Comparison of ENCODE assay signal across 3 cellular contexts in the genomic region with DNA sequence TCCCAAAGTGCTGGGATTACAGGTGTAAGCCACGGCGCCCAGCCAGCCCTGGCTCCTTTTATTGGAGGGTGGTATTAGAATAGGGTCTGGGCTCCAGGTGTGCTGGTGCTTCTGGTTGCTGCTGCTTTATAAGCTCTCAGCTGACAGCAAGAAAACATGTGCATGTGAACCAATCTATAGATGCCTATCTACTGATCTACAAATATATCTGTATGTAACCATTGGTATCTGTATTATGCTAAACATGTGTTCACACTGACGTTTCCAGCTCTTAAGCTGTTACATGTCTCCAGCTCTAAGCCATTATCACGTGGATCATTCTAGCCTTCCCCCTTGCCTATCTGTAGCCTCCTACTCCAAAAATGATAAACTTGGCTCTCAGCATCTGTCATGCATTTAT.
"Had no signal": no experiment of that assay in that cellular context is flagged by ENCODE, and none has a peak within 500 bp of the region (broad histone marks: within the 10 kb centered on the region; RNA-seq: fewer than 3 reads in every experiment).

No MANE protein-coding gene starts in this region.

- ATAC-seq: GM12878 had no signal

- DNase-seq: GDM1, GF-D8 had no signal

- H3K4me3 ChIP-seq: GM12878 had no signal
